ENCODE assay signal across 1 cellular context in the genomic region with DNA sequence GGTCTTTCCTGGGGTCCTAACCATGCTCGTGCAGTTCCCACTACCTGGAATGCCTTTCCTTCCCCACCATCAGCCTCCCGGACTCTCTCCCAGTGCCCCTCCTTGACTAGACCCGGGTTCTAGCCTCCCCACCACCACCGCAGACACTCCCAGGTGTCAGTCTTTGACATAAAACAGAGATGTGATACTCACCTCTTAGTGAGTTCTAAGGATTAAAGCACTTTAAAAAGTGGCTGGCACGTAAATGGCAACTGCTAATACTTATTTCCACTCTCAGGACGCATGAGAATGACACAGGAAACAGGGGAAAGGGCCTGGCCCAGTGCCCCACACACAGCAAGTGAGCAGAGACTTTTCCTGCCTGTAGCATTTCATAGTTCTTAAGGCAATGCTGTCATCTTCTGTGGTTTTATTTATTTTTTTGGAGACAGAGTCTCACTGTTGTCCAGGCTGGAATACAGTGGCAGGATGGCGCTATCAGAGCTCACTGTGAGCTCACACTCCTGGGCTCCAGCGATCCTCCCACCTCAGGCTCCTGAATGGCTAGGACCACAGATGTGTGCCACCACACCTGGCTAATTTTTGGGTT.
TF ChIP-seq lines count a peak whose summit lies in the region.

No MANE protein-coding gene starts in this region.

TF ChIP-seq in HepG2, 621 proteins besides CTCF, POLR2A, EP300 and RAD21 (continued from another document):
- TF ChIP-seq MEF2D (CRISPR knock-in tag; IDR thresholded peaks at IDR 0.05) (no peak), DMAP1 (CRISPR knock-in tag; IDR thresholded peaks at IDR 0.05) (no peak)
